1 cellular context compared by ENCODE assay signal in genomic region chr6:20170455-20171148, GRCh38.
A peak's percentile ranks its signal among the peaks of the same experiment; 100 is the strongest.
TF ChIP-seq lines count a peak whose summit lies in the region.

No MANE protein-coding gene starts in this region.

TF ChIP-seq in K562, 482 proteins besides CTCF, POLR2A, EP300 and RAD21 (continued from another document):
- TF ChIP-seq CREB3L1 (IDR thresholded peaks at IDR 0.05; ENCODE audit: borderline replicate concordance, low read depth): no peak
- no peak for TF ChIP-seq SNRNP70 (optimal IDR thresholded peaks at IDR 0.05; ENCODE audit: low read depth, low read length)
- no peak for TF ChIP-seq POLR2H (tag; IDR thresholded peaks at IDR 0.05; ENCODE audit: low read depth)
- TF ChIP-seq RBM25 (IDR thresholded peaks at IDR 0.05; ENCODE audit: low read depth, low read length, severe bottlenecking): peak; percentile 80
- TF ChIP-seq MCM5 (IDR thresholded peaks at IDR 0.05; ENCODE audit: low read depth): no peak
- no peak for TF ChIP-seq NRF1 (conservative IDR thresholded peaks at IDR 0.05 in 1 of 2, IDR thresholded peaks at IDR 0.05 in 1 of 2)
- no peak for TF ChIP-seq ZNF778 (CRISPR knock-in tag; IDR thresholded peaks at IDR 0.05)
- no peak for TF ChIP-seq FOSL1 (tag; conservative IDR thresholded peaks at IDR 0.05)
- no peak for TF ChIP-seq TFAM (CRISPR knock-in tag; conservative IDR thresholded peaks at IDR 0.05)
- no peak for TF ChIP-seq TEAD2 (tag; IDR thresholded peaks at IDR 0.05)
- TF ChIP-seq DACH1 (IDR thresholded peaks at IDR 0.05; ENCODE audit: partially characterized antibody): no peak
- TF ChIP-seq ZNF431 (CRISPR knock-in tag; IDR thresholded peaks at IDR 0.05): no peak
- TF ChIP-seq JUND (IDR thresholded peaks at IDR 0.05; ENCODE audit: borderline replicate concordance, low read depth, low read length): no peak
- no peak for TF ChIP-seq JUND (tag; IDR thresholded peaks at IDR 0.05; ENCODE audit: borderline replicate concordance, low read depth, low read length)
- TF ChIP-seq ZBTB2 (IDR thresholded peaks at IDR 0.05): no peak
- no peak for TF ChIP-seq ZNF75A (CRISPR knock-in tag; IDR thresholded peaks at IDR 0.05)
- TF ChIP-seq TRIM25 (IDR thresholded peaks at IDR 0.05; ENCODE audit: borderline replicate concordance): no peak
- TF ChIP-seq FOXA3 (CRISPR knock-in tag; conservative IDR thresholded peaks at IDR 0.05 in 1 of 2, IDR thresholded peaks at IDR 0.05 in 1 of 2): no peak
TF ChIP-seq in K562: peak in this region for 11.
